Comparison of ENCODE assay signal across 10 cellular contexts in genomic region chr5:172868436-172868923, GRCh38. TPM values are rescaled to one million over a fixed set of nuclear protein-coding genes. Genes with fewer than 3 reads are reported as not detected.
DNase-seq lines count a peak whose midpoint lies in the region; ATAC-seq, FAIRE-seq and TF ChIP-seq lines count a peak whose summit lies in the region.
"Had no signal": no experiment of that assay in that cellular context is flagged by ENCODE, and none has a peak within 500 bp of the region (broad histone marks: within the 10 kb centered on the region; RNA-seq: fewer than 3 reads in every experiment).

No MANE protein-coding gene starts in this region.

- FAIRE-seq in HepG2 (lab: Jason Lieb, UNC) (peak; percentile 82), GM12891 (lab: Jason Lieb, UNC) (no peak)
- FAIRE-seq: GM18507 had no signal

- H3K4me3 ChIP-seq in body of pancreas (no peak overlapping the region), HepG2 (replicated peaks in 1 of 3; ENCODE audit: insufficient read depth in 1 of 3, low read depth in 2 of 3, low read length in 3 of 3) (peak overlapping the region in 1 of 3 experiments; percentile 14; a peak in 1 of 6 replicates), suprapubic skin (no peak overlapping the region)
- H3K4me3 ChIP-seq: SK-N-MC had no signal

- ATAC-seq in body of pancreas (no peak), HepG2 (peak; percentile 88)

- BruUV-seq in HepG2 (replicated peaks; lab: Mats Ljungman, UMichigan): no TSS peak

- no peaks in the 10 kb centered on the region for H3K9me3 ChIP-seq in body of pancreas
- H3K9me3 ChIP-seq in HepG2 (ENCODE audit: low read length): no peaks in the 10 kb centered on the region
- no peaks in the 10 kb centered on the region for H3K9me3 ChIP-seq in suprapubic skin

- TF ChIP-seq EP300 in HepG2 (IDR thresholded peaks at IDR 0.05; ENCODE audit: low read depth in 2 of 2, low read length in 2 of 2) (peak in 1 of 2 experiments; percentile 75; a peak in 2 of 4 replicates), HepG2 (CRISPR knock-in tag; IDR thresholded peaks at IDR 0.05; ENCODE audit: borderline replicate concordance) (0 out of 2 replicates have a peak, but pooled peaks have one; percentile 42), suprapubic skin (IDR thresholded peaks at IDR 0.05) (no peak)

- peaks cover 82% of the 10 kb centered on the region for H3K4me1 ChIP-seq in body of pancreas
- peaks cover 86% of the 10 kb centered on the region for H3K4me1 ChIP-seq in HepG2 (ENCODE audit: insufficient read depth, low read length)
- peaks cover 78% of the 10 kb centered on the region for H3K4me1 ChIP-seq in suprapubic skin

- in situ Hi-C loops in HepG2 (cut with HindIII; ENCODE audit: extremely low pct_ligation_motif_present, low pct_unique_long_range_greater_than_20kb): no loop called here

- no peak for TF ChIP-seq CTCF in body of pancreas (IDR thresholded peaks at IDR 0.05)
- TF ChIP-seq CTCF in HepG2 (CRISPR knock-in tag; IDR thresholded peaks at IDR 0.05): peak; percentile 48
- no peak for TF ChIP-seq CTCF in suprapubic skin (IDR thresholded peaks at IDR 0.05)

- peak; percentile 88 for DNase-seq in LHCN-M2 (ENCODE audit: low read depth)
- DNase-seq in body of pancreas: no peak
- DNase-seq in HepG2 (ENCODE audit: low spot score): peak; percentile 89
- no peak for DNase-seq in suprapubic skin (ENCODE audit: low spot score in 2 of 2)
- no peak for DNase-seq in NCI-H2107 (lab: John Stamatoyannopoulos, UW)
- no peak for DNase-seq in NCI-H526 (lab: John Stamatoyannopoulos, UW)
- DNase-seq in stimulated activated CD4-positive, alpha-beta T cell treated with anti-CD3 and anti-CD28 coated beads, Interleukin-2, amount 100 ng/mL, for 24 hours: no peak
- DNase-seq in GM12891 (ENCODE audit: insufficient read length, low spot score): no peak

- H3K27ac ChIP-seq in body of pancreas: peak overlapping the region; percentile 80 to 89 (median 87)
- peak overlapping the region; percentile 66 for H3K27ac ChIP-seq in HepG2 (ENCODE audit: extremely low read length, insufficient read depth, low read length)
- H3K27ac ChIP-seq in suprapubic skin: peak overlapping the region; percentile 90
- H3K27ac ChIP-seq: SK-N-MC had no signal

- 72 to 75% methylated on average over 9 of the region's 9 CpGs for WGBS in body of pancreas, 2 donors
- 56% methylated on average over 9 of the region's 9 CpGs for WGBS in HepG2 (ENCODE audit: low lambda C conversion rate)
- WGBS in suprapubic skin: 70% methylated on average over 9 of the region's 9 CpGs

- POLR2A ChIA-PET in HepG2 (lab: Yijun Ruan, JAX): interaction anchor here (0.8 to 3.7 kb wide), 7 partner anchors 9 to 154 kb away, joined by 3 to 22 read pairs (median 4); partner anchors contain the start of gene DUSP1

- H3K9ac ChIP-seq in HepG2 (ENCODE audit: insufficient read depth, low read depth, low read length): peak overlapping the region; percentile 58

- peaks cover 45% of the 10 kb centered on the region for H3K79me2 ChIP-seq in HepG2 (ENCODE audit: insufficient read depth, low read length)

- CTCF ChIA-PET in HepG2 (lab: Yijun Ruan, JAX; ENCODE audit: low intra/inter-chr PET ratio, low total read pairs): interaction anchor here (1.7 to 2.0 kb wide), 2 partner anchors 26 to 152 kb away, joined by 4 to 5 read pairs; no protein-coding TSS in a partner anchor

- H3K27me3 ChIP-seq in body of pancreas (no peaks in the 10 kb centered on the region), HepG2 (ENCODE audit: control insufficient read depth in 1 of 2, insufficient read depth in 2 of 2, low read length in 2 of 2) (no peaks in the 10 kb centered on the region), suprapubic skin (no peaks in the 10 kb centered on the region)

- TF ChIP-seq RAD21 in HepG2 (CRISPR knock-in tag; IDR thresholded peaks at IDR 0.05): no peak

- TF ChIP-seq POLR2A in body of pancreas (IDR thresholded peaks at IDR 0.05) (no peak), HepG2 (IDR thresholded peaks at IDR 0.05; ENCODE audit: insufficient read depth in 1 of 2, low read depth in 2 of 2, low read length in 2 of 2) (no peak), suprapubic skin (IDR thresholded peaks at IDR 0.05) (no peak), GM12891 (IDR thresholded peaks at IDR 0.05; ENCODE audit: low read depth, low read length) (no peak)

- intact Hi-C loops in body of pancreas (cut with DNase I): no loop called here
- intact Hi-C loops in HepG2 (cut with micrococcal nuclease; ENCODE audit: unreplicated experiment): loop anchor here (1.0 kb wide), 1 partner anchor 9 kb away; no protein-coding TSS in a partner anchor

- H4K20me1 ChIP-seq in HepG2 (ENCODE audit: insufficient read depth, low read length): no peaks in the 10 kb centered on the region; the same call in 1 of the 2 replicates

- H3K4me2 ChIP-seq in HepG2 (ENCODE audit: low read depth, low read length): peak overlapping the region; percentile 56

- no peak overlapping the region for H2AFZ ChIP-seq in HepG2 (ENCODE audit: low read length)

- H3K36me3 ChIP-seq in body of pancreas (replicated peaks in 1 of 2; ENCODE audit: insufficient read depth in 1 of 2, low read depth in 2 of 2) (no peaks in the 10 kb centered on the region), HepG2 (replicated peaks in 1 of 2; ENCODE audit: control insufficient read depth in 1 of 2, insufficient read depth in 2 of 2, low read length in 2 of 2) (peaks cover 2 to 16% of the 10 kb centered on the region in 2 experiments; a peak in 3 of 5 replicates), suprapubic skin (no peaks in the 10 kb centered on the region)

TF ChIP-seq in HepG2, 621 proteins besides CTCF, POLR2A, EP300 and RAD21 (continues in another document):
- no peak for TF ChIP-seq SNAPC5 (CRISPR knock-in tag; IDR thresholded peaks at IDR 0.05; ENCODE audit: borderline replicate concordance)

TF ChIP-seq in GM12891, 5 proteins besides CTCF, POLR2A, EP300 and RAD21:
- no peak for TF ChIP-seq PAX5 (IDR thresholded peaks at IDR 0.05; ENCODE audit: insufficient read depth, low read length, severe bottlenecking)
- no peak for TF ChIP-seq POU2F2 (IDR thresholded peaks at IDR 0.05; ENCODE audit: low read depth, low read length)
- no peak for TF ChIP-seq POLR2AphosphoS5 (IDR thresholded peaks at IDR 0.05; ENCODE audit: low read depth, low read length)
- no peak for TF ChIP-seq TAF1 (IDR thresholded peaks at IDR 0.05; ENCODE audit: low read depth, low read length)
- TF ChIP-seq SPI1 (IDR thresholded peaks at IDR 0.05; ENCODE audit: low read depth, low read length): no peak
TF ChIP-seq in GM12891: peak in this region for 0.

RNA-seq across cellular contexts. Expression of gene ERGIC1, which starts 34.4 kb away (rescaled TPM):
- total RNA-seq in LHCN-M2 (2014; rRNA removed): 152 and 158 TPM in 2 replicates
- polyA plus RNA-seq in LHCN-M2 (2012): 184 TPM
- 10 to 100 TPM; 46.5 to 93.1 TPM for total RNA-seq in body of pancreas
- total RNA-seq in HepG2 (2016; rRNA removed; fragmentation: Illumina TruSeq; extraction: Trizol): 56.6 and 78.5 TPM in 2 replicates
- total RNA-seq in HepG2 (2016; cell fraction: cytosol; rRNA removed; fragmentation: Illumina TruSeq; extraction: Trizol; ENCODE audit: low read depth): 56.7 and 59.9 TPM in 2 replicates
- total RNA-seq in HepG2 (2016; cell fraction: insoluble cytoplasmic fraction; rRNA removed; fragmentation: Illumina TruSeq; extraction: Trizol): 51.2 and 75.8 TPM in 2 replicates
- total RNA-seq in HepG2 (2016; cell fraction: membrane; rRNA removed; fragmentation: Illumina TruSeq; extraction: Trizol): 144 and 156 TPM in 2 replicates
- 57.0 and 67.0 TPM in 2 replicates for total RNA-seq in HepG2 (2016; cell fraction: nucleus; rRNA removed; fragmentation: Illumina TruSeq; extraction: Trizol)
- 184 and 205 TPM in 2 replicates for polyA plus RNA-seq in HepG2 (2011; rRNA removed)
- polyA plus RNA-seq in HepG2 (2011; cell fraction: cytosol; rRNA removed): 216 and 224 TPM in 2 replicates
- 121 and 137 TPM in 2 replicates for polyA plus RNA-seq in HepG2 (2011; cell fraction: nucleus; rRNA removed)
- polyA plus RNA-seq in HepG2 (2012): 145 and 175 TPM in 2 replicates
- 87.6 and 105 TPM in 2 replicates for polyA plus RNA-seq in HepG2 (2016; cell fraction: cytosol; fragmentation: Illumina TruSeq; extraction: Trizol; ENCODE audit: low read depth)
- 71.8 and 81.7 TPM in 2 replicates for polyA plus RNA-seq in HepG2 (2016; cell fraction: insoluble cytoplasmic fraction; fragmentation: Illumina TruSeq; extraction: Trizol; ENCODE audit: low read depth)
- polyA plus RNA-seq in HepG2 (2016; cell fraction: membrane; fragmentation: Illumina TruSeq; extraction: Trizol; ENCODE audit: low read depth): 183 and 185 TPM in 2 replicates
- 94.6 and 95.4 TPM in 2 replicates for polyA plus RNA-seq in HepG2 (2016; cell fraction: nucleus; fragmentation: Illumina TruSeq; extraction: Trizol; ENCODE audit: insufficient read depth, low read depth)
- polyA minus RNA-seq in HepG2 (2011; rRNA and poly(A)+ RNA removed; ENCODE audit: low replicate concordance): 179 and 302 TPM in 2 replicates
- 60.3 and 74.0 TPM in 2 replicates for polyA minus RNA-seq in HepG2 (2011; cell fraction: cytosol; rRNA and poly(A)+ RNA removed)
- polyA minus RNA-seq in HepG2 (2011; cell fraction: nucleus; rRNA and poly(A)+ RNA removed): 85.1 and 89.6 TPM in 2 replicates
- 100 to 1,000 TPM in 1 of 4 donors, 10 to 100 TPM in 3; 81.2 to 106 (median 91.8) TPM for total RNA-seq in suprapubic skin
- 57.4 TPM for polyA plus RNA-seq in GM12891 (2012; ENCODE audit: low read depth, missing spikeins)

Comparison
In these comparisons a context has a peak if more than half of its experiments do, and no peak if none do; other contexts are left out.
1. DNase-seq: peak in LHCN-M2 (single experiment) and HepG2 (single experiment); none in body of pancreas (0 of 4), suprapubic skin (0 of 2), NCI-H2107 (single experiment), NCI-H526 (0 of 2), stimulated activated CD4-positive, alpha-beta T cell treated with anti-CD3 and anti-CD28 coated beads, Interleukin-2, amount 100 ng/mL, for 24 hours (0 of 2) and GM12891 (single experiment).
2. Peak in every context shown above with its lines, with median percentiles within 50 percentile points of each other: H3K27ac ChIP-seq.